In genomic region chr6:7431594-7432390, GRCh38 we compare ENCODE assay signal across 15 cellular contexts. TPM values are rescaled to one million over a fixed set of nuclear protein-coding genes. Genes with fewer than 3 reads are reported as not detected.
A peak's percentile ranks its signal among the peaks of the same experiment; 100 is the strongest.
DNase-seq lines count a peak whose midpoint lies in the region; ATAC-seq and TF ChIP-seq lines count a peak whose summit lies in the region.
"Had no signal": no experiment of that assay in that cellular context is flagged by ENCODE, and none has a peak within 500 bp of the region (broad histone marks: within the 10 kb centered on the region; RNA-seq: fewer than 3 reads in every experiment).

No MANE protein-coding gene starts in this region.

- DNase-seq in activated CD8-positive, alpha-beta memory T cell treated with anti-CD3 and anti-CD28 coated beads, Interleukin-2, amount 50 U/mL, for 48 hours = peak; percentile 32
- no peak for DNase-seq in activated CD8-positive, alpha-beta memory T cell treated with anti-CD3 and anti-CD28 coated beads for 24 hours
- DNase-seq in body of pancreas (no peak), left lung (no peak), upper lobe of left lung (peak in 1 of 2 donors; percentile 47), COR-L47 (lab: John Stamatoyannopoulos, UW) (no peak), GM10248 (ENCODE audit: extremely low spot score) (no peak), NCI-H446 treated with DMSO at 0.1 percent for 48 hours (lab: John Stamatoyannopoulos, UW) (no peak)
- DNase-seq: 8988T, Calu3, right lobe of liver, tibial artery had no signal

- no peaks in the 10 kb centered on the region for H3K27me3 ChIP-seq in body of pancreas
- H3K27me3 ChIP-seq in left lung = peaks cover 5 to 17% of the 10 kb centered on the region in 2 donors
- H3K27me3 ChIP-seq in upper lobe of left lung = no peaks in the 10 kb centered on the region
- H3K27me3 ChIP-seq: adrenal gland, right lobe of liver had no signal

- TF ChIP-seq CTCF in body of pancreas (IDR thresholded peaks at IDR 0.05) (no peak), left lung (IDR thresholded peaks at IDR 0.05) (no peak), upper lobe of left lung (IDR thresholded peaks at IDR 0.05) (no peak), GM10248 (IDR thresholded peaks at IDR 0.05; ENCODE audit: control extremely low read depth, extremely low read depth, low read depth, missing control alignments) (no peak)

- TF ChIP-seq EP300 in upper lobe of left lung (IDR thresholded peaks at IDR 0.05) = no peak

- H3K4me1 ChIP-seq in body of pancreas (no peaks in the 10 kb centered on the region), left lung (peaks cover 6 to 9% of the 10 kb centered on the region in 2 donors), upper lobe of left lung (peaks cover 0 to 8% (median 3%) of the 10 kb centered on the region in 4 donors)
- H3K4me1 ChIP-seq: adrenal gland, right lobe of liver had no signal

- H3K36me3 ChIP-seq in body of pancreas (replicated peaks in 1 of 2; ENCODE audit: insufficient read depth in 1 of 2, low read depth in 2 of 2) (no peaks in the 10 kb centered on the region), left lung (no peaks in the 10 kb centered on the region), upper lobe of left lung (no peaks in the 10 kb centered on the region)
- H3K36me3 ChIP-seq: adrenal gland, right lobe of liver, tibial artery had no signal

- H3K27ac ChIP-seq in body of pancreas (no peak overlapping the region), left lung (no peak overlapping the region), upper lobe of left lung (no peak overlapping the region)
- H3K27ac ChIP-seq: adrenal gland, right lobe of liver, tibial artery had no signal

- H3K9me3 ChIP-seq in body of pancreas (no peaks in the 10 kb centered on the region), left lung (no peaks in the 10 kb centered on the region), upper lobe of left lung (no peaks in the 10 kb centered on the region)
- H3K9me3 ChIP-seq: adrenal gland, right lobe of liver, tibial artery had no signal

- 56 to 73% methylated on average over 9 to 24 of the region's 24 CpGs for whole genome bisulfite sequencing in body of pancreas, 2 donors
- 60 to 63% methylated on average over 13 to 24 of the region's 24 CpGs for WGBS in upper lobe of left lung, 2 donors

- H3K4me3 ChIP-seq in body of pancreas (no peak overlapping the region), left lung (no peak overlapping the region), upper lobe of left lung (no peak overlapping the region)
- H3K4me3 ChIP-seq: adrenal gland, right lobe of liver, tibial artery had no signal

- ATAC-seq in body of pancreas (peak; percentile 30), left lung (peak; percentile 66), upper lobe of left lung (ENCODE audit: low FRiP score in 2 of 2) (peak; percentile 31 to 66)
- ATAC-seq: Right ventricle myocardium inferior had no signal

- POLR2A ChIA-PET in GM10248 (lab: Yijun Ruan, JAX) = no interaction called here

- intact Hi-C loops in body of pancreas (cut with DNase I) = no loop called here
- intact Hi-C loops in left lung (cut with DNase I) = no loop called here

- CTCF ChIA-PET in GM10248 (lab: Yijun Ruan, JAX) = no interaction called here

- TF ChIP-seq POLR2A in body of pancreas (IDR thresholded peaks at IDR 0.05) = no peak
- TF ChIP-seq POLR2A in upper lobe of left lung (IDR thresholded peaks at IDR 0.05) = no peak

RNA-seq across cellular contexts. Expression of gene RIOK1, which starts 42.2 kb away (rescaled TPM):
- 10 to 100 TPM in 1 of 2 donors, 1 to 10 TPM in 1; 7.9 to 19.2 TPM for total RNA-seq in body of pancreas
- total RNA-seq in left lung = 10 to 100 TPM; 15.0 to 23.3 TPM
- 10 to 100 TPM in 5 of 6 donors, 1 to 10 TPM in 1; 6.0 to 24.8 (median 13.9) TPM for total RNA-seq in upper lobe of left lung

RNA-seq across cellular contexts. Expression of gene CAGE1, which starts 42.2 kb away (rescaled TPM):
- total RNA-seq in body of pancreas (under 1 TPM in 1 of 2 donors, not detected in 1; 0.26 TPM), left lung (not detected), upper lobe of left lung (not detected)
- total RNA-seq: Calu3, NCI-H460, right lobe of liver had no signal
